ENCODE assay signal across 8 cellular contexts in the genomic region with DNA sequence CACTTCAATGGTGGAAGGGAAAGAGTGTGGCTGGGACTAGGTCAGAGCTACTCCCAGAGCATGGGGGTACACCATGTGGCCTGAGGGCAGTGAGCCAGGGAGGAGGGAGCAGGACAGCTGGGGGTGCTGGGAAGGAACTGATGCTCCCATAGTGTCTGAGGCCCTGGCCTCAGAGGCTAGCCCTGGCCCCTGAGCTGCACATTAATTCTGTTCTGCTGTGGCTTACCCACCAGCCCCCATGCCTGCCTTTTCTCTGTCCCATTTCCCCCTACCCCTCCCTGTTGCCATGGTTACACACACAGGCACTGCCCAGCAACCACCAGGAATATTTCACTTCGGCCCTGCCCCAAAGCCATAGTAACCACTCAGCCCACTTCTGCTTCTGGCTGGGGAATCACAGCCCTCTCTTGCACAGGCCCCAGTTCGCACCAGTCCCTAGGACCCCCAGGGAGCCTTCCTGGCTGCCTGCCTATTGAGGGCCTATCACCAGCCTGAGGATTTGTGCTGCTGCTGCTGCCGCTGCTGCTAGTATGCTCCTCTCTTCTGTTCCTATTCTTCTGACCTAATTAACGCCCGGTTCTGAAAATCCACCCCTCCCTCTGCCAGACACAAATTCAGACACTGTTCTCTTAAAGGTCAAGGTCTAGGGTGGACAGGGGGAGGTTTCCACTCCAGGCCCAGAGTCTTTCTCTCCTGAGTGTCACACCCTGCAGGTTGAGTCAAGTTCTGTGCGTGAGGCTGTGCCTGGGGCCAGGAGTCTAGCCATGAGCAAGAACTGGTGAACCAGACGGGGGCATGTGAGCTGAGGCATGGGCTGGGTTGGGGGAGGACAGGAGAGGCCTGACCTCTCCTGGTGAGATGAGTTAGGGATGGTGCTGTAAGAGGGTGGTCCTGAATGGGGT.
DNase-seq lines count a peak whose midpoint lies in the region; ATAC-seq, FAIRE-seq and TF ChIP-seq lines count a peak whose summit lies in the region.

No MANE protein-coding gene starts in this region.

- H2AFZ ChIP-seq in neuron (ENCODE audit: low read depth, low read length), result no peak overlapping the region

- FAIRE-seq in HTR-8/SVneo (lab: Jason Lieb, UNC), result no peak

- H3K4me3 ChIP-seq in NT2/D1 (ENCODE audit: insufficient read length, low read depth), result no peak overlapping the region
- H3K4me3 ChIP-seq in epithelial cell of esophagus (ENCODE audit: low read length), result no peak overlapping the region
- peak overlapping the region; percentile 23 for H3K4me3 ChIP-seq in neuron (ENCODE audit: low read length)

- ATAC-seq in GM19455 (IDR thresholded peaks at IDR 0.05; ENCODE audit: unreplicated experiment), result no peak

- H3K4me1 ChIP-seq in NT2/D1 (ENCODE audit: insufficient read depth, insufficient read length) (peaks cover 26% of the 10 kb centered on the region), neuron (ENCODE audit: insufficient read depth, low read length) (peaks cover 39% of the 10 kb centered on the region)

- peaks cover 44% of the 10 kb centered on the region for H3K36me3 ChIP-seq in NT2/D1 (ENCODE audit: insufficient read depth, insufficient read length, low read length)
- H3K36me3 ChIP-seq in neuron (ENCODE audit: insufficient read depth, low read length), result no peaks in the 10 kb centered on the region

- DNase-seq in EH (ENCODE audit: low read depth) (peak; percentile 41), NT2/D1 (ENCODE audit: low read depth, low spot score) (peak; percentile 56), epithelial cell of esophagus (ENCODE audit: low read depth) (peak; percentile 67), AML-193 (lab: John Stamatoyannopoulos, UW) (no peak), HTR-8/SVneo (ENCODE audit: insufficient read length, low spot score) (no peak)
- DNase-seq in stimulated activated CD4-positive, alpha-beta T cell treated with anti-CD3 and anti-CD28 coated beads, Interleukin-15, amount 100 ng/mL, for 24 hours, result no peak

- no peak for TF ChIP-seq CTCF in epithelial cell of esophagus (IDR thresholded peaks at IDR 0.05; ENCODE audit: insufficient read depth, low read depth, low read length, missing control alignments)

- H3K27me3 ChIP-seq in NT2/D1 (ENCODE audit: insufficient read depth, insufficient read length) (no peaks in the 10 kb centered on the region), neuron (ENCODE audit: insufficient read depth, low read length) (no peaks in the 10 kb centered on the region)

- H3K9me3 ChIP-seq in NT2/D1 (ENCODE audit: insufficient read depth, low read length), result no peaks in the 10 kb centered on the region
- no peaks in the 10 kb centered on the region for H3K9me3 ChIP-seq in neuron (ENCODE audit: low read length)

- H3K9ac ChIP-seq in NT2/D1 (ENCODE audit: insufficient read length, low read depth), result peak overlapping the region; percentile 0

Comparison
In these comparisons a context has a peak if more than half of its experiments do, and no peak if none do; other contexts are left out.
1. DNase-seq: peak in EH (single experiment), NT2/D1 (single experiment) and epithelial cell of esophagus (single experiment); none in AML-193 (0 of 2), stimulated activated CD4-positive, alpha-beta T cell treated with anti-CD3 and anti-CD28 coated beads, Interleukin-15, amount 100 ng/mL, for 24 hours (single experiment) and HTR-8/SVneo (single experiment).